1 cellular context compared by ENCODE assay signal in genomic region chr14:67736771-67737170, GRCh38.
TF ChIP-seq lines count a peak whose summit lies in the region.

No MANE protein-coding gene starts in this region.

TF ChIP-seq in A549, 52 proteins besides CTCF, POLR2A, EP300 and RAD21 (continued from another document):
- no peak for TF ChIP-seq USF2 (IDR thresholded peaks at IDR 0.05)
- TF ChIP-seq PHF8 (IDR thresholded peaks at IDR 0.05; ENCODE audit: borderline replicate concordance, low read depth) = no peak
- TF ChIP-seq RARB (CRISPR knock-in tag; IDR thresholded peaks at IDR 0.05) = no peak
- TF ChIP-seq ZNF302 (CRISPR knock-in tag; IDR thresholded peaks at IDR 0.05) = no peak
- no peak for TF ChIP-seq REST (IDR thresholded peaks at IDR 0.05)
- no peak for TF ChIP-seq CHD4 (IDR thresholded peaks at IDR 0.05; ENCODE audit: borderline replicate concordance)
- TF ChIP-seq ELK1 (IDR thresholded peaks at IDR 0.05; ENCODE audit: low read depth, low read length) = no peak
- no peak for TF ChIP-seq ZSCAN20 (CRISPR knock-in tag; IDR thresholded peaks at IDR 0.05)
- TF ChIP-seq MAZ (IDR thresholded peaks at IDR 0.05; ENCODE audit: borderline replicate concordance, low read depth, low read length) = no peak
- no peak for TF ChIP-seq ESRRA (IDR thresholded peaks at IDR 0.05; ENCODE audit: borderline replicate concordance, low read length)
- no peak for TF ChIP-seq SREBF2 (IDR thresholded peaks at IDR 0.05)
- TF ChIP-seq KDM5A (IDR thresholded peaks at IDR 0.05) = no peak
- no peak for TF ChIP-seq HOXA7 (CRISPR knock-in tag; IDR thresholded peaks at IDR 0.05)
- no peak for TF ChIP-seq CBX2 (IDR thresholded peaks at IDR 0.05; ENCODE audit: borderline replicate concordance, low read depth)
- TF ChIP-seq FOSB (CRISPR knock-in tag; IDR thresholded peaks at IDR 0.05) = no peak
- no peak for TF ChIP-seq NPAS2 (CRISPR knock-in tag; IDR thresholded peaks at IDR 0.05; ENCODE audit: borderline replicate concordance)
